19 cellular contexts compared by ENCODE assay signal in the genomic region with DNA sequence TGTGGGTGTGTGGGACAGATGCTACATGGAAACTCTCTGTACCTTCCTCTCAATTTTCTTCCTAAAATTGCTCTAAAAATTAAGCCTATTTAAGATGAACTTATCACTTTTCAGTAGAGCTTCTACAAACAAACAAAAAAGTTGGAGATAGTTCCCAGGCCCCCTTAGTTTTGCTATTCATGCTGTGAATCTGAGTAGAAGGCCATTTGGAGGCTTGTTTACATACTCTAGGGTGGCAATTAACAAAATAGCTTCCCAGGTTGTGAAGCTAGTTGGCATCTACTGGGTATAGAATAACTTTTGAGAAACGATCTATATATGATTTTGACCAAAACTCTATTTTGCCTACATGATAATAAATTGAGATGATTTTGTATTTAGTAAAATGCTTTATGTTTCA.
"Had no signal": no experiment of that assay in that cellular context is flagged by ENCODE, and none has a peak within 500 bp of the region (broad histone marks: within the 10 kb centered on the region; RNA-seq: fewer than 3 reads in every experiment).

No MANE protein-coding gene starts in this region.

- H3K4me1 ChIP-seq: foreskin keratinocyte, psoas muscle, right lobe of liver, suprapubic skin, thyroid gland had no signal

- H3K4me2 ChIP-seq: hepatocyte had no signal

- H3K4me3 Mint-ChIP-seq: naive thymus-derived CD4-positive, alpha-beta T cell; stimulated activated effector memory CD8-positive, alpha-beta T cell treated with anti-CD3 and anti-CD28 coated beads, Interleukin-12 subunit alpha, Interleukin-12 subunit beta, amount 100 ng/mL, for 72 hours; type B pancreatic cell had no signal

- H3K27ac Mint-ChIP-seq: stimulated activated effector memory CD8-positive, alpha-beta T cell treated with anti-CD3 and anti-CD28 coated beads, Interleukin-12 subunit alpha, Interleukin-12 subunit beta, amount 100 ng/mL, for 72 hours; type B pancreatic cell had no signal

- H3K4me3 ChIP-seq: hepatocyte, psoas muscle, right lobe of liver, suprapubic skin, thyroid gland had no signal

- H3K27me3 Mint-ChIP-seq: naive thymus-derived CD4-positive, alpha-beta T cell; type B pancreatic cell had no signal

- H3K36me3 Mint-ChIP-seq: naive thymus-derived CD4-positive, alpha-beta T cell; stimulated activated effector memory CD8-positive, alpha-beta T cell treated with anti-CD3 and anti-CD28 coated beads, Interleukin-12 subunit alpha, Interleukin-12 subunit beta, amount 100 ng/mL, for 72 hours; type B pancreatic cell had no signal

- H2AFZ ChIP-seq: hepatocyte had no signal

- H3K36me3 ChIP-seq: neutrophil, right lobe of liver, suprapubic skin, thyroid gland had no signal

- H3K9me3 ChIP-seq: neutrophil, psoas muscle, right lobe of liver, suprapubic skin, thyroid gland had no signal

- H3K9me3 Mint-ChIP-seq: stimulated activated effector memory CD8-positive, alpha-beta T cell treated with anti-CD3 and anti-CD28 coated beads, Interleukin-12 subunit alpha, Interleukin-12 subunit beta, amount 100 ng/mL, for 72 hours; type B pancreatic cell had no signal

- DNase-seq: dermis blood vessel endothelial cell; erythroblast; foreskin keratinocyte; head of caudate nucleus; left colon; left ventricle myocardium superior; naive thymus-derived CD4-positive, alpha-beta T cell; psoas muscle; retina; right lobe of liver; stimulated activated CD4-positive, alpha-beta T cell treated with anti-CD3 and anti-CD28 coated beads, Interleukin-4, amount 100 ng/mL, for 1 hour; stimulated activated CD8-positive, alpha-beta memory T cell treated with anti-CD3 and anti-CD28 coated beads, Interleukin-4, amount 100 ng/mL, for 48 hours; stimulated activated naive CD8-positive, alpha-beta T cell treated with anti-CD3 and anti-CD28 coated beads, Interleukin-15, Interleukin-2, amounts not matched to agents 100 U/mL and 50 U/mL, for 24 hours; thyroid gland had no signal

- ATAC-seq: foreskin keratinocyte; left colon; left ventricle myocardium superior; naive thymus-derived CD4-positive, alpha-beta T cell; psoas muscle; right lobe of liver; stimulated activated effector memory CD8-positive, alpha-beta T cell treated with anti-CD3 and anti-CD28 coated beads, Interleukin-12 subunit alpha, Interleukin-12 subunit beta, amount 100 ng/mL, for 72 hours; stimulated activated naive CD8-positive, alpha-beta T cell treated with anti-CD3 and anti-CD28 coated beads, Interleukin-15, Interleukin-2, amounts not matched to agents 100 U/mL and 50 U/mL, for 24 hours had no signal

- H3K79me2 ChIP-seq: hepatocyte had no signal

- H3K27me3 ChIP-seq: foreskin keratinocyte, hepatocyte, neutrophil, right lobe of liver, suprapubic skin, thyroid gland had no signal

- H3K27ac ChIP-seq: foreskin keratinocyte, hepatocyte, neutrophil, psoas muscle, right lobe of liver, suprapubic skin, thyroid gland had no signal
